25 cellular contexts compared by ENCODE assay signal in genomic region chr21:45334591-45335081, GRCh38. TPM values are rescaled to one million over a fixed set of nuclear protein-coding genes. Genes with fewer than 3 reads are reported as not detected.
DNase-seq lines count a peak whose midpoint lies in the region; ATAC-seq and TF ChIP-seq lines count a peak whose summit lies in the region.
"Had no signal": no experiment of that assay in that cellular context is flagged by ENCODE, and none has a peak within 500 bp of the region (broad histone marks: within the 10 kb centered on the region; RNA-seq: fewer than 3 reads in every experiment).

No MANE protein-coding gene starts in this region.

- H3K27me3 ChIP-seq in right atrium auricular region (no peaks in the 10 kb centered on the region), left ventricle myocardium inferior (ENCODE audit: low read depth) (no peaks in the 10 kb centered on the region)

- peak overlapping the region; percentile 87 for H3K27ac Mint-ChIP-seq in osteocyte (ENCODE audit: unreplicated experiment)

- H3K36me3 Mint-ChIP-seq in osteocyte (ENCODE audit: unreplicated experiment), result no peaks in the 10 kb centered on the region
- H3K36me3 Mint-ChIP-seq: naive thymus-derived CD4-positive, alpha-beta T cell had no signal

- intact Hi-C loops in left cardiac atrium (cut with DNase I), result no loop called here
- intact Hi-C loops in left ventricle myocardium inferior (cut with micrococcal nuclease), result no loop called here

- H3K4me1 Mint-ChIP-seq in osteocyte (ENCODE audit: unreplicated experiment), result peaks cover 57% of the 10 kb centered on the region

- no peaks in the 10 kb centered on the region for H3K27me3 Mint-ChIP-seq in osteocyte (ENCODE audit: unreplicated experiment)

- H3K9me3 ChIP-seq in right atrium auricular region, result no peaks in the 10 kb centered on the region
- no peaks in the 10 kb centered on the region for H3K9me3 ChIP-seq in left ventricle myocardium inferior (replicated peaks)
- H3K9me3 ChIP-seq: HAP-1, SK-N-SH had no signal

- H3K4me1 ChIP-seq in right atrium auricular region (peaks cover 0 to 2% of the 10 kb centered on the region in 2 donors), left ventricle myocardium inferior (peaks cover 19% of the 10 kb centered on the region)
- H3K4me1 ChIP-seq: HAP-1, parathyroid adenoma had no signal

- no peak overlapping the region for H3K4me3 ChIP-seq in right atrium auricular region
- H3K4me3 ChIP-seq in left ventricle myocardium inferior, result no peak overlapping the region
- H3K4me3 ChIP-seq: GM12878, HAP-1 had no signal

- no peak for ATAC-seq in left cardiac atrium
- ATAC-seq: GM12878; naive thymus-derived CD4-positive, alpha-beta T cell had no signal

- H3K9me3 Mint-ChIP-seq in osteocyte (ENCODE audit: unreplicated experiment), result no peaks in the 10 kb centered on the region
- H3K9me3 Mint-ChIP-seq: naive thymus-derived CD4-positive, alpha-beta T cell had no signal

- TF ChIP-seq CTCF in right atrium auricular region (IDR thresholded peaks at IDR 0.05), result no peak
- TF ChIP-seq CTCF in left ventricle myocardium inferior (IDR thresholded peaks at IDR 0.05; ENCODE audit: borderline replicate concordance), result no peak
- TF ChIP-seq CTCF in osteocyte (IDR thresholded peaks at IDR 0.05), result no peak

- H3K36me3 ChIP-seq in right atrium auricular region, result no peaks in the 10 kb centered on the region
- H3K36me3 ChIP-seq in left ventricle myocardium inferior, result no peaks in the 10 kb centered on the region
- H3K36me3 ChIP-seq: HAP-1 had no signal

- no peak overlapping the region for H3K4me3 Mint-ChIP-seq in osteocyte (ENCODE audit: unreplicated experiment)
- H3K4me3 Mint-ChIP-seq: naive thymus-derived CD4-positive, alpha-beta T cell had no signal

- DNase-seq in left cardiac atrium (peak; percentile 7), right atrium auricular region (ENCODE audit: low spot score) (no peak), left ventricle myocardium inferior (peak; percentile 9), osteocyte (ENCODE audit: extremely low spot score, unreplicated experiment) (no peak), Ammon's horn (ENCODE audit: low spot score) (no peak), NK-92 (lab: John Stamatoyannopoulos, UW; ENCODE audit: unreplicated experiment) (no peak), mesenteric fat pad (ENCODE audit: low spot score) (no peak), SK-N-DZ (ENCODE audit: low spot score) (no peak)
- DNase-seq: ACHN; activated CD4-positive, alpha-beta T cell treated with anti-CD3 and anti-CD28 coated beads for 48 hours; activated naive CD4-positive, alpha-beta T cell treated with anti-CD3 and anti-CD28 coated beads, Interleukin-2, amount 50 U/mL, for 16 hours; C1 segment of cervical spinal cord; Calu3; cerebellar nuclear complex; glutamatergic neuron; Karpas-422; mesendoderm; naive thymus-derived CD4-positive, alpha-beta T cell; NCI-H1694 treated with DMSO at 0.1 percent for 48 hours; NCI-H524 treated with DMSO at 0.1 percent for 48 hours; SK-N-SH; stimulated activated CD4-positive, alpha-beta T cell treated with anti-CD3 and anti-CD28 coated beads, Interleukin-1b, Interleukin-23, amount 100 ng/mL, for 48 hours had no signal

- no peak overlapping the region for H3K27ac ChIP-seq in right atrium auricular region
- H3K27ac ChIP-seq in left ventricle myocardium inferior (replicated peaks), result no peak overlapping the region
- H3K27ac ChIP-seq: parathyroid adenoma had no signal

RNA-seq across cellular contexts. Expression of gene POFUT2, which starts 46.9 kb away (rescaled TPM):
- 10 to 100 TPM; 18.1 to 20.3 TPM for total RNA-seq in left cardiac atrium
- 10 to 100 TPM in 1 of 2 donors, 1 to 10 TPM in 1; 5.8 to 12.0 TPM for total RNA-seq in right atrium auricular region
- 20.9 TPM for total RNA-seq in left ventricle myocardium inferior
- 62.7 and 63.7 TPM in 2 replicates for total RNA-seq in osteocyte
- total RNA-seq in mesenteric fat pad, result 29.6 TPM
- polyA plus RNA-seq in SK-N-DZ (2014; cell fraction: cytosol; rRNA removed), result 13.5 and 16.8 TPM in 2 replicates
- 68.2 and 72.8 TPM in 2 replicates for polyA plus RNA-seq in SK-N-DZ (2014; cell fraction: nucleus; rRNA removed)

Comparison
In these comparisons a context has a peak if more than half of its experiments do, and no peak if none do; other contexts are left out.
1. DNase-seq: peak in left cardiac atrium (single experiment) and left ventricle myocardium inferior (single experiment); none in right atrium auricular region (single experiment), osteocyte (single experiment), Ammon's horn (single experiment), NK-92 (single experiment), mesenteric fat pad (single experiment) and SK-N-DZ (single experiment).